14 cellular contexts compared by ENCODE assay signal in the genomic region with DNA sequence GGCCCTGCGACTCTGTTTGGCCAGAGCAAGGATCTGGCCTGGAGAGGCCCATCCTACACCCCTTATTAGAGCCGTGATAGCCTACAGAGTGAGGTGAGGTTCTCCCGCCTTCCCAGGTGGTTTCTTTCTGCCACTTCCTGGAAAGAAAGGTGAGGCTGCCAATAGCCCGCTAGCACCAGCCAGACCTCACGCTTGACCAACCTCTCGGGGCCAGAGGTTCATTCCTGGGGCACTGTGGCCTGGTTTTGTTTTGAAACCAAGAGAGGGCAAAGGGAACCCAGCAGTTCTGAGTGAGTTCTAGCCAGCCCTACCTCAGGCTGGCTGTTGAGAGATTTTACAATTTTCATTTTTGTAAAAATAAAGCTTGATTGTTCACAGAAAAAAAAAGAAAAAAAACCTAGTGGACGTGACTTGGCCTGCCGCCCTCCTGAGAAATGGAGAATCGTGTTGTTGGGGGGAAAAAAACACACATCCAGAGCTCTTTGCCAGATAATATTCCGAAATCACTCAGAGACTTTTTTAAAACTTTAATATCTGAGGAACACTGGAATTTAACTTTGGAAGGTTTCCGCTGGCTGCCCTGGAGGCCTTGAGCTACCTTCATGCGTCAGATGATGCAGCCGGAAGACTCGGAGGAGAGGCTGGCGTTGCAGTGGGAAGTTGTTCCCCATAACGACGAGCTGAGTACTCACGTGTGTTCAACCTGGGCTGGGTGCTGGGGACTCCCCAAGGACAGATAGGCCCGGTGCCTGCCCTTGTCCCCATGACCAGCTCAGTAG.
DNase-seq lines count a peak whose midpoint lies in the region; ATAC-seq and TF ChIP-seq lines count a peak whose summit lies in the region.
"Had no signal": no experiment of that assay in that cellular context is flagged by ENCODE, and none has a peak within 500 bp of the region (broad histone marks: within the 10 kb centered on the region; RNA-seq: fewer than 3 reads in every experiment).

No MANE protein-coding gene starts in this region.

- POLR2A ChIA-PET in OCI-LY7 (lab: Charles Lee) = interaction anchor here (0.7 to 1.3 kb wide), 3 partner anchors 12 to 46 kb away, joined by 3 to 4 read pairs (median 4); no protein-coding TSS in a partner anchor

- no peak for ATAC-seq in GM18870 (IDR thresholded peaks at IDR 0.05; ENCODE audit: unreplicated experiment)
- ATAC-seq: SK-N-SH treated with all-trans-retinoic acid at 6 μM for 48 hours had no signal

- TF ChIP-seq EP300 in ovary (IDR thresholded peaks at IDR 0.05) = no peak

- H3K27ac ChIP-seq in OCI-LY7 (ENCODE audit: low read depth, low read length, poor library complexity, severe bottlenecking) (peak overlapping the region; percentile 64), left ventricle myocardium inferior (replicated peaks) (peak overlapping the region; percentile 9), ovary (peak overlapping the region in 1 of 2 donors; percentile 79), coronary artery (peak overlapping the region in 1 of 2 donors; percentile 66)

- H3K36me3 ChIP-seq in OCI-LY7 (ENCODE audit: insufficient read depth, low read length) (peaks cover 22% of the 10 kb centered on the region), left ventricle myocardium inferior (peaks cover 55% of the 10 kb centered on the region), ovary (no peaks in the 10 kb centered on the region)

- no peak for TF ChIP-seq POLR2A in ovary (IDR thresholded peaks at IDR 0.05)

- intact Hi-C loops in OCI-LY7 (cut with micrococcal nuclease; ENCODE audit: unreplicated experiment) (no loop called here), left ventricle myocardium inferior (cut with micrococcal nuclease) (no loop called here), ovary (cut with DNase I) (no loop called here)

- H3K27me3 ChIP-seq in left ventricle myocardium inferior (ENCODE audit: low read depth) (no peaks in the 10 kb centered on the region), ovary (no peaks in the 10 kb centered on the region)

- no peaks in the 10 kb centered on the region for H3K9me2 ChIP-seq in OCI-LY7 (ENCODE audit: insufficient read depth, low read length)

- peak; percentile 32 for DNase-seq in GM12865 (ENCODE audit: low read depth)
- DNase-seq in OCI-LY7 (ENCODE audit: low spot score) = peak; percentile 56
- no peak for DNase-seq in left ventricle myocardium inferior
- DNase-seq in ovary = peak; percentile 66 to 76 (median 68)
- no peak for DNase-seq in coronary artery (ENCODE audit: low spot score)
- no peak for DNase-seq in NCI-H1417 treated with DMSO at 0.1 percent for 48 hours (lab: John Stamatoyannopoulos, UW)
- no peak for DNase-seq in stimulated activated CD4-positive, alpha-beta T cell treated with anti-CD3 and anti-CD28 coated beads, Interleukin-4, amount 100 ng/mL, for 4 hours
- DNase-seq: amygdala, EL, GOT3, retina had no signal

- H2AFZ ChIP-seq in OCI-LY7 (ENCODE audit: low read length) = peak overlapping the region; percentile 52; the same call in 1 of the 2 replicates

- H3K4me3 ChIP-seq in GM12865 (ENCODE audit: low read depth, low read length) = no peak overlapping the region
- H3K4me3 ChIP-seq in OCI-LY7 (ENCODE audit: low read depth, low read length, poor library complexity, severe bottlenecking) = peak overlapping the region; percentile 30
- H3K4me3 ChIP-seq in left ventricle myocardium inferior = no peak overlapping the region
- no peak overlapping the region for H3K4me3 ChIP-seq in ovary
- H3K4me3 ChIP-seq in coronary artery = no peak overlapping the region
- H3K4me3 ChIP-seq: BLaER1 treated with 17β-estradiol and CSF1 and Interleukin-3, amounts not matched to agents 10 nM and 100 nM had no signal

- no TSS peak for BruUV-seq in OCI-LY7 (replicated peaks; lab: Mats Ljungman, UMichigan)

- H3K9me3 ChIP-seq in OCI-LY7 (ENCODE audit: low read length) (no peaks in the 10 kb centered on the region), left ventricle myocardium inferior (replicated peaks) (no peaks in the 10 kb centered on the region), ovary (no peaks in the 10 kb centered on the region)
- H3K9me3 ChIP-seq: BLaER1 treated with 17β-estradiol and CSF1 and Interleukin-3, amounts not matched to agents 10 nM and 100 nM had no signal

- WGBS in ovary, 3 donors = 38 to 54% (median 48%) methylated on average over 19 of the region's 19 CpGs

- CTCF ChIA-PET in OCI-LY7 (lab: Charles Lee; ENCODE audit: unreplicated experiment) = interaction anchor here (0.6 kb wide), 1 partner anchor 10 kb away, joined by 3 read pairs; no protein-coding TSS in a partner anchor

- H3K4me1 ChIP-seq in OCI-LY7 (ENCODE audit: insufficient read depth, low read length, poor library complexity, severe bottlenecking) (peaks cover 66% of the 10 kb centered on the region), left ventricle myocardium inferior (peaks cover 20% of the 10 kb centered on the region), ovary (ENCODE audit: insufficient read depth) (no peaks in the 10 kb centered on the region)

- peak overlapping the region; percentile 67 for H3K4me2 ChIP-seq in OCI-LY7 (ENCODE audit: low read length)

- H3K79me2 ChIP-seq in OCI-LY7 (ENCODE audit: insufficient read depth, low read depth, low read length) = no peaks in the 10 kb centered on the region

- no peaks in the 10 kb centered on the region for H4K20me1 ChIP-seq in OCI-LY7 (ENCODE audit: insufficient read depth, low read length)

- TF ChIP-seq CTCF in GM12865 (IDR thresholded peaks at IDR 0.05; ENCODE audit: insufficient read depth, low read depth, low read length, missing control alignments) = no peak
- TF ChIP-seq CTCF in OCI-LY7 (conservative IDR thresholded peaks at IDR 0.05; ENCODE audit: low read length) = no peak
- no peak for TF ChIP-seq CTCF in left ventricle myocardium inferior (IDR thresholded peaks at IDR 0.05; ENCODE audit: borderline replicate concordance)
- no peak for TF ChIP-seq CTCF in ovary (IDR thresholded peaks at IDR 0.05)
- TF ChIP-seq CTCF in coronary artery (IDR thresholded peaks at IDR 0.05) = no peak

Comparison
In these comparisons a context has a peak if more than half of its experiments do, and no peak if none do; other contexts are left out.
1. DNase-seq: peak in GM12865 (single experiment), OCI-LY7 (single experiment) and ovary (5 of 5); none in left ventricle myocardium inferior (single experiment), coronary artery (single experiment), NCI-H1417 treated with DMSO at 0.1 percent for 48 hours (single experiment) and stimulated activated CD4-positive, alpha-beta T cell treated with anti-CD3 and anti-CD28 coated beads, Interleukin-4, amount 100 ng/mL, for 4 hours (0 of 2).